20 cellular contexts compared by ENCODE assay signal in the genomic region with DNA sequence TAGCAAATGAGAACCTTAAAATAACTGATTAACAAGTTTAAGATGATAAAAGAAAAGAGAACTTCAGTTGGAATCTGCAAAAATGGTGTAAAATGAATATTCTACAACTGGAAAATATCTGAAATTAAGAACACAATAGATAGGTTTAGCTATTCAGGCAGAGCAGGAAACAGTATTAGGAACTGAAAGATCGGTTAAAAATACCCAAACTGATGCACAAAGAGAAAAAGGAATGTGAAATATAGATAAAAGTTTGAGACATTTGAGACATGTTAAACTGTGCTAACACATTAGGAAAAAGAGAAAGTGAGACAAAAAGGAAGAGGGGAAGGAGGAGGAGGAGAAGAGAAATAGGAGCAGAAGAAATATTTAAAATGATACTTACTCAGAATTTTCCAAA. TPM values are rescaled to one million over a fixed set of nuclear protein-coding genes. Genes with fewer than 3 reads are reported as not detected.
DNase-seq lines count a peak whose midpoint lies in the region; ATAC-seq and TF ChIP-seq lines count a peak whose summit lies in the region.
"Had no signal": no experiment of that assay in that cellular context is flagged by ENCODE, and none has a peak within 500 bp of the region (broad histone marks: within the 10 kb centered on the region; RNA-seq: fewer than 3 reads in every experiment).

No MANE protein-coding gene starts in this region.

- H3K36me3 Mint-ChIP-seq in T-helper 2 cell treated with Interferon-gamma antibody and Interleukin-4, amounts not matched to agents 5 μg/mL and 100 μg/mL, for 36 hours (ENCODE audit: low read depth): peaks cover 81% of the 10 kb centered on the region
- peaks cover 85% of the 10 kb centered on the region for H3K36me3 Mint-ChIP-seq in CD8-positive, alpha-beta T cell
- peaks cover 65% of the 10 kb centered on the region for H3K36me3 Mint-ChIP-seq in activated T-helper 1 cell treated with anti-CD3 and anti-CD28 coated beads, Interleukin-12 subunit alpha, Interleukin-12 subunit beta, Interleukin-2, Interleukin-4 antibody, amounts not matched to agents 30 ng/mL and 10 ng/mL and 1 ng/mL, durations not matched to agents 14 hours and 24 hours and 36 hours (ENCODE audit: low read depth)
- H3K36me3 Mint-ChIP-seq in naive B cell: peaks cover 57 to 66% of the 10 kb centered on the region in 2 donors

- no peak for TF ChIP-seq CTCF in CD8-positive, alpha-beta T cell (IDR thresholded peaks at IDR 0.05)

- no peak overlapping the region for H3K4me3 ChIP-seq in CD8-positive, alpha-beta T cell (ENCODE audit: low read depth, low read length)

- peaks cover 19% of the 10 kb centered on the region for H3K9me3 Mint-ChIP-seq in T-helper 2 cell treated with Interferon-gamma antibody and Interleukin-4, amounts not matched to agents 5 μg/mL and 100 μg/mL, for 36 hours
- peaks cover 26% of the 10 kb centered on the region for H3K9me3 Mint-ChIP-seq in CD8-positive, alpha-beta T cell
- peaks cover 18% of the 10 kb centered on the region for H3K9me3 Mint-ChIP-seq in activated T-helper 1 cell treated with anti-CD3 and anti-CD28 coated beads, Interleukin-12 subunit alpha, Interleukin-12 subunit beta, Interleukin-2, Interleukin-4 antibody, amounts not matched to agents 30 ng/mL and 10 ng/mL and 1 ng/mL, durations not matched to agents 14 hours and 24 hours and 36 hours
- peaks cover 0 to 11% (median 8%) of the 10 kb centered on the region in 7 donors for H3K9me3 Mint-ChIP-seq in naive B cell

- peaks cover 17% of the 10 kb centered on the region for H3K9me3 ChIP-seq in CD8-positive, alpha-beta T cell (ENCODE audit: low read length)

- intact Hi-C loops in CD8-positive, alpha-beta T cell (cut with DNase I, micrococcal nuclease): no loop called here
- intact Hi-C loops in activated T-helper 1 cell treated with anti-CD3 and anti-CD28 coated beads, Interleukin-12 subunit alpha, Interleukin-12 subunit beta, Interleukin-2, Interleukin-4 antibody, amounts not matched to agents 30 ng/mL and 10 ng/mL and 1 ng/mL, durations not matched to agents 14 hours and 24 hours and 36 hours (cut with micrococcal nuclease): no loop called here

- no peak for DNase-seq in T-helper 2 cell treated with Interferon-gamma antibody and Interleukin-4, amounts not matched to agents 5 μg/mL and 100 μg/mL, for 36 hours (ENCODE audit: low spot score)
- DNase-seq in T-helper 2 cell: no peak
- DNase-seq in CD8-positive, alpha-beta T cell: no peak
- no peak for DNase-seq in activated T-helper 1 cell treated with anti-CD3 and anti-CD28 coated beads, Interleukin-12 subunit alpha, Interleukin-12 subunit beta, Interleukin-2, Interleukin-4 antibody, amounts not matched to agents 30 ng/mL and 10 ng/mL and 1 ng/mL, durations not matched to agents 14 hours and 24 hours and 36 hours (ENCODE audit: low spot score)
- DNase-seq in naive B cell: no peak
- no peak for DNase-seq in C1 segment of cervical spinal cord (lab: John Stamatoyannopoulos, UW)
- DNase-seq: activated CD8-positive, alpha-beta memory T cell treated with anti-CD3 and anti-CD28 coated beads, Interleukin-2, amount 50 U/mL, for 4 hours; foreskin fibroblast; kidney; mammary epithelial cell; NCI-H1436 treated with DMSO at 0.1 percent for 48 hours; NCI-H2171 treated with DMSO at 0.1 percent for 48 hours; NCI-H69; OCI-M1; SIG-M5; stimulated activated CD4-positive, alpha-beta T cell treated with anti-CD3 and anti-CD28 coated beads, Interleukin-1b, Interleukin-23, amount 100 ng/mL, for 48 hours had no signal

- H3K27me3 Mint-ChIP-seq in T-helper 2 cell treated with Interferon-gamma antibody and Interleukin-4, amounts not matched to agents 5 μg/mL and 100 μg/mL, for 36 hours (ENCODE audit: low read depth): no peaks in the 10 kb centered on the region
- H3K27me3 Mint-ChIP-seq in CD8-positive, alpha-beta T cell (ENCODE audit: low read depth): no peaks in the 10 kb centered on the region
- peaks cover 2% of the 10 kb centered on the region for H3K27me3 Mint-ChIP-seq in activated T-helper 1 cell treated with anti-CD3 and anti-CD28 coated beads, Interleukin-12 subunit alpha, Interleukin-12 subunit beta, Interleukin-2, Interleukin-4 antibody, amounts not matched to agents 30 ng/mL and 10 ng/mL and 1 ng/mL, durations not matched to agents 14 hours and 24 hours and 36 hours (ENCODE audit: insufficient read depth)
- H3K27me3 Mint-ChIP-seq in naive B cell: no peaks in the 10 kb centered on the region

- no peak for ATAC-seq in CD8-positive, alpha-beta T cell
- ATAC-seq in naive B cell (ENCODE audit: low read depth in 2 of 2): no peak
- no peak for ATAC-seq in GM19397 (IDR thresholded peaks at IDR 0.05; ENCODE audit: unreplicated experiment)
- ATAC-seq in GM18502 (IDR thresholded peaks at IDR 0.05; ENCODE audit: poor library complexity, unreplicated experiment): no peak
- ATAC-seq: HepG2 had no signal

- peak overlapping the region; percentile 16 for H3K4me3 Mint-ChIP-seq in T-helper 2 cell treated with Interferon-gamma antibody and Interleukin-4, amounts not matched to agents 5 μg/mL and 100 μg/mL, for 36 hours
- no peak overlapping the region for H3K4me3 Mint-ChIP-seq in CD8-positive, alpha-beta T cell
- H3K4me3 Mint-ChIP-seq in activated T-helper 1 cell treated with anti-CD3 and anti-CD28 coated beads, Interleukin-12 subunit alpha, Interleukin-12 subunit beta, Interleukin-2, Interleukin-4 antibody, amounts not matched to agents 30 ng/mL and 10 ng/mL and 1 ng/mL, durations not matched to agents 14 hours and 24 hours and 36 hours: peak overlapping the region; percentile 51
- peak overlapping the region; percentile 65 to 90 (median 76) for H3K4me3 Mint-ChIP-seq in naive B cell

- no peaks in the 10 kb centered on the region for H3K27me3 ChIP-seq in CD8-positive, alpha-beta T cell (ENCODE audit: insufficient read depth, low read length)

- peaks cover 54% of the 10 kb centered on the region for H3K4me1 ChIP-seq in CD8-positive, alpha-beta T cell (ENCODE audit: insufficient read depth, low read length)
- H3K4me1 ChIP-seq: parathyroid adenoma had no signal

- CTCF ChIA-PET in CD8-positive, alpha-beta T cell (lab: Charles Lee): interaction anchor here (0.9 to 1.5 kb wide), 2 partner anchors 8 to 72 kb away, joined by 3 to 5 read pairs; no protein-coding TSS in a partner anchor

- peaks cover 39% of the 10 kb centered on the region for H3K36me3 ChIP-seq in CD8-positive, alpha-beta T cell (ENCODE audit: insufficient read depth, low read length)

- peak overlapping the region; percentile 78 for H3K27ac Mint-ChIP-seq in T-helper 2 cell treated with Interferon-gamma antibody and Interleukin-4, amounts not matched to agents 5 μg/mL and 100 μg/mL, for 36 hours
- H3K27ac Mint-ChIP-seq in CD8-positive, alpha-beta T cell: peak overlapping the region; percentile 52
- peak overlapping the region; percentile 64 for H3K27ac Mint-ChIP-seq in activated T-helper 1 cell treated with anti-CD3 and anti-CD28 coated beads, Interleukin-12 subunit alpha, Interleukin-12 subunit beta, Interleukin-2, Interleukin-4 antibody, amounts not matched to agents 30 ng/mL and 10 ng/mL and 1 ng/mL, durations not matched to agents 14 hours and 24 hours and 36 hours
- H3K27ac Mint-ChIP-seq in naive B cell: peak overlapping the region; percentile 76 to 100 (median 90)

- no peak overlapping the region for H3K27ac ChIP-seq in CD8-positive, alpha-beta T cell (ENCODE audit: low read depth, low read length)
- H3K27ac ChIP-seq: parathyroid adenoma had no signal

- POLR2A ChIA-PET in CD8-positive, alpha-beta T cell (lab: Charles Lee): interaction anchor here (1.6 to 6.2 kb wide), 2 partner anchors 8 to 12 kb away, joined by 3 to 90 read pairs; a partner anchor contains a TSS

- H3K4me1 Mint-ChIP-seq in T-helper 2 cell treated with Interferon-gamma antibody and Interleukin-4, amounts not matched to agents 5 μg/mL and 100 μg/mL, for 36 hours (ENCODE audit: low read depth): peaks cover 64% of the 10 kb centered on the region
- H3K4me1 Mint-ChIP-seq in CD8-positive, alpha-beta T cell (ENCODE audit: low read depth): peaks cover 70% of the 10 kb centered on the region
- peaks cover 82% of the 10 kb centered on the region for H3K4me1 Mint-ChIP-seq in activated T-helper 1 cell treated with anti-CD3 and anti-CD28 coated beads, Interleukin-12 subunit alpha, Interleukin-12 subunit beta, Interleukin-2, Interleukin-4 antibody, amounts not matched to agents 30 ng/mL and 10 ng/mL and 1 ng/mL, durations not matched to agents 14 hours and 24 hours and 36 hours (ENCODE audit: low read depth)
- peaks cover 66 to 83% (median 75%) of the 10 kb centered on the region in 3 donors for H3K4me1 Mint-ChIP-seq in naive B cell

RNA-seq across cellular contexts. Expression of a gene that starts 12.1 kb away (rescaled TPM):
- 100 to 1,000 TPM; 256 to 261 TPM for total RNA-seq in CD8-positive, alpha-beta T cell
- 177 and 178 TPM in 2 replicates for total RNA-seq in activated T-helper 1 cell treated with anti-CD3 and anti-CD28 coated beads, Interleukin-12 subunit alpha, Interleukin-12 subunit beta, Interleukin-2, Interleukin-4 antibody, amounts not matched to agents 30 ng/mL and 10 ng/mL and 1 ng/mL, durations not matched to agents 14 hours and 24 hours and 36 hours
- polyA plus RNA-seq in naive B cell (ENCODE audit: low read depth in 6 of 6): 100 to 1,000 TPM; 232 to 326 (median 293) TPM
